In the genomic region with DNA sequence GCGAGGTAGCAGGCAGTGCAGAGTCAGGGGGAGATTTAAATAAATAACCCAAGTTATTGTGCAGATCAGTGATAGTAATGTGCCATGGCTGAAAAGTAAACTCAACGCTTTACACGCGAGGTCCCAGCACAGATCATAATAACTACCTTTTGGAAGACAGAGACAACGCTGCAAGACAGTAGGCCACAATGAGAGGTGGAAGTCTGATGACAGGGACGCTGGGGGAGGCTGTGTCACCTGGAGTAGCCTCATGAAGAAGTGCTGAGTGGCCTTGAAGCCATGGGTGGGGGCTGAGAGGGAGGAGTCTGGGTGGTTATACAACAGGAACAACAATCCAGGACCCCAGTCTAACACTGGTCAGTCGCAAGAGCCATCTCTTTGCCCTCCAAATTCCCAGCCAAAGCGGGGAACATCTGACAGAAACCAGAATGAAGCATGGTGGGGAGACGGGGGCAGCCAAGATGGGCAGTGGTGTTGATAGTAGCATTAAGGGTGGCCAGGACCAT, we compare ENCODE assay signal across 33 cellular contexts. TPM values are rescaled to one million over a fixed set of nuclear protein-coding genes. Genes with fewer than 3 reads are reported as not detected.
"Had no signal": no experiment of that assay in that cellular context is flagged by ENCODE, and none has a peak within 500 bp of the region (broad histone marks: within the 10 kb centered on the region; RNA-seq: fewer than 3 reads in every experiment).

No MANE protein-coding gene starts in this region.

- H3K27ac Mint-ChIP-seq: activated B cell treated with CpG ODN at 0.5 μM for 24 hours; activated CD8-positive, alpha-beta T cell treated with anti-CD3 and anti-CD28 coated beads for 36 hours; activated naive CD8-positive, alpha-beta T cell; activated T-helper 17 cell treated with anti-CD3 and anti-CD28 coated beads, Interleukin-2, amount 50 U/mL, for 72 hours; dendritic cell treated with granulocyte-macrophage colony-stimulating factor and Interleukin-4, amounts not matched to agents 40 ng/mL and 50 ng/mL, for 4 days; endodermal cell had no signal

- H3K4me3 Mint-ChIP-seq: activated B cell treated with CpG ODN at 0.5 μM for 24 hours; activated CD8-positive, alpha-beta T cell treated with anti-CD3 and anti-CD28 coated beads for 36 hours; activated naive CD8-positive, alpha-beta T cell; activated T-cell treated with anti-CD3 and anti-CD28 coated beads, Interleukin-2, amount 50 U/mL, for 4 hours; activated T-helper 17 cell treated with anti-CD3 and anti-CD28 coated beads, Interleukin-2, amount 50 U/mL, for 72 hours; central memory CD8-positive, alpha-beta T cell; dendritic cell treated with granulocyte-macrophage colony-stimulating factor and Interleukin-4, amounts not matched to agents 40 ng/mL and 50 ng/mL, for 4 days; endodermal cell had no signal

- H3K4me1 Mint-ChIP-seq: activated B cell treated with CpG ODN at 0.5 μM for 24 hours; activated T-helper 17 cell treated with anti-CD3 and anti-CD28 coated beads, Interleukin-2, amount 50 U/mL, for 72 hours; central memory CD8-positive, alpha-beta T cell had no signal

- DNase-seq: activated B cell treated with CpG ODN at 0.5 μM for 24 hours; activated CD4-positive, alpha-beta T cell treated with anti-CD3 and anti-CD28 coated beads for 48 hours; activated CD4-positive, alpha-beta T cell treated with anti-CD3 and anti-CD28 coated beads, Interleukin-2, amount 50 U/mL, for 1 hour; activated CD4-positive, alpha-beta T cell treated with anti-CD3 and anti-CD28 coated beads, Interleukin-2, amount 50 U/mL, for 48 hours; activated CD8-positive, alpha-beta memory T cell treated with anti-CD3 and anti-CD28 coated beads for 24 hours; activated CD8-positive, alpha-beta T cell treated with anti-CD3 and anti-CD28 coated beads for 36 hours; activated effector memory CD4-positive, alpha-beta T cell treated with Interleukin-2 at 50 U/mL for 16 hours; activated gamma-delta T cell treated with Interleukin-2 at 50 U/mL for 16 hours; activated naive CD4-positive, alpha-beta T cell treated with anti-CD3 and anti-CD28 coated beads, Interleukin-2, amount 50 U/mL, for 16 hours; activated naive CD4-positive, alpha-beta T cell treated with Interleukin-2 at 50 U/mL for 16 hours; activated T-cell treated with anti-CD3 and anti-CD28 coated beads, Interleukin-2, amount 50 U/mL, for 4 hours; amniotic stem cell; anterior cingulate cortex; brain microvascular endothelial cell; dorsolateral prefrontal cortex; effector memory CD4-positive, alpha-beta T cell; endodermal cell; erythroblast; esophagus squamous epithelium; foreskin melanocyte; heart right ventricle; T-helper 1 cell; T1000; WERI-Rb-1 had no signal

- ATAC-seq: activated CD4-positive, CD25-positive, alpha-beta regulatory T cell treated with anti-CD3 and anti-CD28 coated beads, Interleukin-2, amount 50 U/mL, for 24 hours; activated CD8-positive, alpha-beta T cell treated with anti-CD3 and anti-CD28 coated beads for 36 hours; activated T-cell treated with anti-CD3 and anti-CD28 coated beads, Interleukin-2, amount 50 U/mL, for 4 hours; activated T-helper 17 cell treated with anti-CD3 and anti-CD28 coated beads, Interleukin-2, amount 50 U/mL, for 72 hours; gastroesophageal sphincter had no signal

- H3K9me3 Mint-ChIP-seq: activated B cell treated with CpG ODN at 0.5 μM for 24 hours; activated CD8-positive, alpha-beta T cell treated with anti-CD3 and anti-CD28 coated beads for 36 hours; activated T-cell treated with anti-CD3 and anti-CD28 coated beads, Interleukin-2, amount 50 U/mL, for 4 hours; activated T-helper 17 cell treated with anti-CD3 and anti-CD28 coated beads, Interleukin-2, amount 50 U/mL, for 72 hours; central memory CD8-positive, alpha-beta T cell; dendritic cell treated with granulocyte-macrophage colony-stimulating factor and Interleukin-4, amounts not matched to agents 40 ng/mL and 50 ng/mL, for 4 days; endodermal cell had no signal

- H3K4me3 ChIP-seq: coronary artery, dorsolateral prefrontal cortex, esophagus squamous epithelium, gastroesophageal sphincter, heart right ventricle had no signal

- H3K36me3 ChIP-seq: brain microvascular endothelial cell, esophagus squamous epithelium, gastroesophageal sphincter had no signal

- H3K36me3 Mint-ChIP-seq: activated naive CD8-positive, alpha-beta T cell had no signal

- H3K27me3 ChIP-seq: brain microvascular endothelial cell, dorsolateral prefrontal cortex had no signal

- H3K9me3 ChIP-seq: esophagus squamous epithelium, gastroesophageal sphincter, heart right ventricle had no signal

RNA-seq across cellular contexts. Expression of gene ANO2, which starts 28.2 kb away (rescaled TPM):
- total RNA-seq: activated B cell treated with CpG ODN at 0.5 μM for 24 hours; activated CD8-positive, alpha-beta T cell treated with anti-CD3 and anti-CD28 coated beads for 36 hours; activated T-cell treated with anti-CD3 and anti-CD28 coated beads, Interleukin-2, amount 50 U/mL, for 4 hours; activated T-helper 17 cell treated with anti-CD3 and anti-CD28 coated beads, Interleukin-2, amount 50 U/mL, for 72 hours; bronchial epithelial cell; T-helper 2 cell treated with Interferon-gamma antibody and Interleukin-4, amounts not matched to agents 100 ng/mL and 5 ng/mL, for 36 hours had no signal
